Comparison of ENCODE assay signal across 22 cellular contexts in the genomic region with DNA sequence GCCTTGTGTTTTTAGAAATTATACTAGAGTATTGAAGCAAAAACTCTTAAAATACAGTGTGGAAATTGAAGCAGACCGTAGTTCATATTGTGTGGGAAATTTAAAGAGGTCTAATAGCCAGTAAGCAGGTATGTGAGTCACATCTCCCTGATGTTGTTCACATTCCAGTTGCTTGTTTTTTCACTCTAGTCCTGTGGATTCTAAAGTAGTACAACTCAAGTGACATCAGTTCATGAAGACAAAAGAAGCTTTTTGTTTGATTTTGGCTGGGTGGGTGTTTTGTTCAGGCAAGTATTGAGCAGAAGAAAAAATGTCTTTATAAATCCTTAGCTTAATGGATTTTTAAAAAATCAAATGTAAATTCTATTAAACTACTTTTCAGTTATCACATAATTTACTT.
DNase-seq lines count a peak whose midpoint lies in the region; ATAC-seq, FAIRE-seq and TF ChIP-seq lines count a peak whose summit lies in the region.
"Had no signal": no experiment of that assay in that cellular context is flagged by ENCODE, and none has a peak within 500 bp of the region (broad histone marks: within the 10 kb centered on the region; RNA-seq: fewer than 3 reads in every experiment).

No MANE protein-coding gene starts in this region.

- H3K9ac ChIP-seq in HepG2 (ENCODE audit: insufficient read depth, low read depth, low read length), result no peak overlapping the region

- TF ChIP-seq CTCF in HepG2 (CRISPR knock-in tag; IDR thresholded peaks at IDR 0.05) (no peak), right lobe of liver (IDR thresholded peaks at IDR 0.05) (no peak), choroid plexus epithelial cell (conservative IDR thresholded peaks at IDR 0.05; ENCODE audit: low read depth, low read length) (no peak), WERI-Rb-1 (IDR thresholded peaks at IDR 0.05; ENCODE audit: low read depth, low read length) (no peak)

- H3K4me1 Mint-ChIP-seq in activated naive CD8-positive, alpha-beta T cell treated with anti-CD3 and anti-CD28 coated beads for 36 hours, result peaks cover 7% of the 10 kb centered on the region
- H3K4me1 Mint-ChIP-seq: H9 had no signal

- no peaks in the 10 kb centered on the region for H3K9me3 Mint-ChIP-seq in activated naive CD8-positive, alpha-beta T cell treated with anti-CD3 and anti-CD28 coated beads for 36 hours
- H3K9me3 Mint-ChIP-seq: H9 had no signal

- H3K36me3 ChIP-seq in HepG2 (replicated peaks in 1 of 2; ENCODE audit: control insufficient read depth in 1 of 2, insufficient read depth in 2 of 2, low read length in 2 of 2), result no peaks in the 10 kb centered on the region; a peak in 1 of 5 replicates
- no peaks in the 10 kb centered on the region for H3K36me3 ChIP-seq in right lobe of liver
- no peaks in the 10 kb centered on the region for H3K36me3 ChIP-seq in WERI-Rb-1

- no peak for FAIRE-seq in HepG2 (lab: Jason Lieb, UNC)
- FAIRE-seq: A549, G401.6, GM12892 had no signal

- WGBS in HepG2 (ENCODE audit: low lambda C conversion rate), result 81% methylated on average over 1 of the region's 1 CpG
- 86% methylated on average over 1 of the region's 1 CpG for WGBS in right lobe of liver (ENCODE audit: insufficient coverage, low coverage, low lambda C conversion rate, missing lambda C conversion rate)

- H3K4me3 ChIP-seq in HepG2 (replicated peaks in 1 of 3; ENCODE audit: insufficient read depth in 1 of 3, low read depth in 2 of 3, low read length in 3 of 3) (no peak overlapping the region), right lobe of liver (no peak overlapping the region), choroid plexus epithelial cell (ENCODE audit: low read depth, low read length) (no peak overlapping the region), WERI-Rb-1 (ENCODE audit: low read depth, low read length) (no peak overlapping the region)
- H3K4me3 ChIP-seq: A549 had no signal

- CTCF ChIA-PET in HepG2 (lab: Yijun Ruan, JAX; ENCODE audit: low intra/inter-chr PET ratio, low total read pairs), result no interaction called here

- intact Hi-C loops in HepG2 (cut with micrococcal nuclease; ENCODE audit: unreplicated experiment) (no loop called here), right lobe of liver (cut with DNase I) (no loop called here)

- no peak overlapping the region for H3K4me2 ChIP-seq in HepG2 (ENCODE audit: low read depth, low read length)
- H3K4me2 ChIP-seq: A549 had no signal

- H3K4me3 Mint-ChIP-seq in activated naive CD8-positive, alpha-beta T cell treated with anti-CD3 and anti-CD28 coated beads for 36 hours, result no peak overlapping the region
- H3K4me3 Mint-ChIP-seq: H9 had no signal

- TF ChIP-seq POLR2A in HepG2 (IDR thresholded peaks at IDR 0.05; ENCODE audit: insufficient read depth in 1 of 2, low read depth in 2 of 2, low read length in 2 of 2) (no peak), right lobe of liver (IDR thresholded peaks at IDR 0.05) (no peak)

- DNase-seq in HepG2 (ENCODE audit: low spot score) (peak; percentile 69), right lobe of liver (no peak), choroid plexus epithelial cell (ENCODE audit: low read depth) (peak; percentile 49), medulla oblongata (ENCODE audit: extremely low spot score) (peak; percentile 49), WERI-Rb-1 (no peak), NOMO-1 treated with dmso at 0.1 percent for 144 hours (lab: John Stamatoyannopoulos, UW; ENCODE audit: unreplicated experiment) (no peak)
- no peak for DNase-seq in activated naive CD8-positive, alpha-beta T cell treated with anti-CD3 and anti-CD28 coated beads for 36 hours
- DNase-seq in stimulated activated CD4-positive, alpha-beta T cell treated with anti-CD3 and anti-CD28 coated beads, Interleukin-2, amount 100 ng/mL, for 48 hours, result no peak
- DNase-seq: COR-L47, DMS153, H9, MV-4-11, NCI-H1436, NCI-H2029 treated with DMSO at 0.1 percent for 48 hours, NCI-H345, NCI-H69, Right ventricle myocardium superior had no signal

- TF ChIP-seq RAD21 in HepG2 (CRISPR knock-in tag; IDR thresholded peaks at IDR 0.05), result no peak

- TF ChIP-seq EP300 in HepG2 (IDR thresholded peaks at IDR 0.05; ENCODE audit: low read depth in 2 of 2, low read length in 2 of 2), result no peak
- no peak for TF ChIP-seq EP300 in HepG2 (CRISPR knock-in tag; IDR thresholded peaks at IDR 0.05; ENCODE audit: borderline replicate concordance)

- H3K27ac ChIP-seq in HepG2 (ENCODE audit: extremely low read length, insufficient read depth, low read length) (no peak overlapping the region), right lobe of liver (no peak overlapping the region), WERI-Rb-1 (no peak overlapping the region)
- H3K27ac ChIP-seq: A549, C4-2B had no signal

- H3K4me1 ChIP-seq in HepG2 (ENCODE audit: insufficient read depth, low read length) (peaks cover 68% of the 10 kb centered on the region), right lobe of liver (peaks cover 0 to 19% (median 7%) of the 10 kb centered on the region in 4 donors)
- H3K4me1 ChIP-seq: A549 had no signal

- H4K20me1 ChIP-seq in HepG2 (ENCODE audit: insufficient read depth, low read length), result no peaks in the 10 kb centered on the region

- H3K9me3 ChIP-seq in HepG2 (ENCODE audit: low read length) (no peaks in the 10 kb centered on the region), right lobe of liver (no peaks in the 10 kb centered on the region), WERI-Rb-1 (ENCODE audit: severe bottlenecking) (no peaks in the 10 kb centered on the region)
- H3K9me3 ChIP-seq: A549 had no signal

- no peaks in the 10 kb centered on the region for H3K36me3 Mint-ChIP-seq in activated naive CD8-positive, alpha-beta T cell treated with anti-CD3 and anti-CD28 coated beads for 36 hours

- H3K27ac Mint-ChIP-seq in activated naive CD8-positive, alpha-beta T cell treated with anti-CD3 and anti-CD28 coated beads for 36 hours, result no peak overlapping the region
- H3K27ac Mint-ChIP-seq: H9 had no signal

- POLR2A ChIA-PET in HepG2 (lab: Yijun Ruan, JAX), result no interaction called here

- ATAC-seq in HepG2 (no peak), right lobe of liver (no peak)
- ATAC-seq: A549, Panc1 had no signal

- no TSS peak for BruUV-seq in HepG2 (replicated peaks; lab: Mats Ljungman, UMichigan)

- no peaks in the 10 kb centered on the region for H3K27me3 Mint-ChIP-seq in activated naive CD8-positive, alpha-beta T cell treated with anti-CD3 and anti-CD28 coated beads for 36 hours

- no peaks in the 10 kb centered on the region for H3K27me3 ChIP-seq in HepG2 (ENCODE audit: control insufficient read depth in 1 of 2, insufficient read depth in 2 of 2, low read length in 2 of 2)
- no peaks in the 10 kb centered on the region for H3K27me3 ChIP-seq in right lobe of liver
- H3K27me3 ChIP-seq in WERI-Rb-1 (ENCODE audit: insufficient read depth, low read depth, severe bottlenecking), result no peaks in the 10 kb centered on the region

- no peak overlapping the region for H2AFZ ChIP-seq in HepG2 (ENCODE audit: low read length)

- no peaks in the 10 kb centered on the region for H3K79me2 ChIP-seq in HepG2 (ENCODE audit: insufficient read depth, low read length)

- in situ Hi-C loops in HepG2 (cut with HindIII; ENCODE audit: extremely low pct_ligation_motif_present, low pct_unique_long_range_greater_than_20kb), result loop anchor here (10.0 kb wide), 1 partner anchor 89 kb away; no protein-coding TSS in a partner anchor

TF ChIP-seq in HepG2, 621 proteins besides CTCF, POLR2A, EP300 and RAD21 (continues in another document):
- TF ChIP-seq HOXA9 (CRISPR knock-in tag; IDR thresholded peaks at IDR 0.05; ENCODE audit: borderline replicate concordance), result no peak
- TF ChIP-seq, protein P1, sequence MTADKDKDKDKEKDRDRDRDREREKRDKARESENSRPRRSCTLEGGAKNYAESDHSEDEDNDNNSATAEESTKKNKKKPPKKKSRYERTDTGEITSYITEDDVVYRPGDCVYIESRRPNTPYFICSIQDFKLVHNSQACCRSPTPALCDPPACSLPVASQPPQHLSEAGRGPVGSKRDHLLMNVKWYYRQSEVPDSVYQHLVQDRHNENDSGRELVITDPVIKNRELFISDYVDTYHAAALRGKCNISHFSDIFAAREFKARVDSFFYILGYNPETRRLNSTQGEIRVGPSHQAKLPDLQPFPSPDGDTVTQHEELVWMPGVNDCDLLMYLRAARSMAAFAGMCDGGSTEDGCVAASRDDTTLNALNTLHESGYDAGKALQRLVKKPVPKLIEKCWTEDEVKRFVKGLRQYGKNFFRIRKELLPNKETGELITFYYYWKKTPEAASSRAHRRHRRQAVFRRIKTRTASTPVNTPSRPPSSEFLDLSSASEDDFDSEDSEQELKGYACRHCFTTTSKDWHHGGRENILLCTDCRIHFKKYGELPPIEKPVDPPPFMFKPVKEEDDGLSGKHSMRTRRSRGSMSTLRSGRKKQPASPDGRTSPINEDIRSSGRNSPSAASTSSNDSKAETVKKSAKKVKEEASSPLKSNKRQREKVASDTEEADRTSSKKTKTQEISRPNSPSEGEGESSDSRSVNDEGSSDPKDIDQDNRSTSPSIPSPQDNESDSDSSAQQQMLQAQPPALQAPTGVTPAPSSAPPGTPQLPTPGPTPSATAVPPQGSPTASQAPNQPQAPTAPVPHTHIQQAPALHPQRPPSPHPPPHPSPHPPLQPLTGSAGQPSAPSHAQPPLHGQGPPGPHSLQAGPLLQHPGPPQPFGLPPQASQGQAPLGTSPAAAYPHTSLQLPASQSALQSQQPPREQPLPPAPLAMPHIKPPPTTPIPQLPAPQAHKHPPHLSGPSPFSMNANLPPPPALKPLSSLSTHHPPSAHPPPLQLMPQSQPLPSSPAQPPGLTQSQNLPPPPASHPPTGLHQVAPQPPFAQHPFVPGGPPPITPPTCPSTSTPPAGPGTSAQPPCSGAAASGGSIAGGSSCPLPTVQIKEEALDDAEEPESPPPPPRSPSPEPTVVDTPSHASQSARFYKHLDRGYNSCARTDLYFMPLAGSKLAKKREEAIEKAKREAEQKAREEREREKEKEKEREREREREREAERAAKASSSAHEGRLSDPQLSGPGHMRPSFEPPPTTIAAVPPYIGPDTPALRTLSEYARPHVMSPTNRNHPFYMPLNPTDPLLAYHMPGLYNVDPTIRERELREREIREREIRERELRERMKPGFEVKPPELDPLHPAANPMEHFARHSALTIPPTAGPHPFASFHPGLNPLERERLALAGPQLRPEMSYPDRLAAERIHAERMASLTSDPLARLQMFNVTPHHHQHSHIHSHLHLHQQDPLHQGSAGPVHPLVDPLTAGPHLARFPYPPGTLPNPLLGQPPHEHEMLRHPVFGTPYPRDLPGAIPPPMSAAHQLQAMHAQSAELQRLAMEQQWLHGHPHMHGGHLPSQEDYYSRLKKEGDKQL (CRISPR knock-in tag; IDR thresholded peaks at IDR 0.05; ENCODE audit: low read depth), result no peak
- no peak for TF ChIP-seq ZNF652 (CRISPR knock-in tag; IDR thresholded peaks at IDR 0.05; ENCODE audit: borderline replicate concordance, low read depth)

Comparison
In these comparisons a context has a peak if more than half of its experiments do, and no peak if none do; other contexts are left out.
1. DNase-seq: peak in HepG2 (single experiment), choroid plexus epithelial cell (single experiment) and medulla oblongata (single experiment); none in right lobe of liver (0 of 3), activated naive CD8-positive, alpha-beta T cell treated with anti-CD3 and anti-CD28 coated beads for 36 hours (single experiment), WERI-Rb-1 (single experiment), NOMO-1 treated with dmso at 0.1 percent for 144 hours (single experiment) and stimulated activated CD4-positive, alpha-beta T cell treated with anti-CD3 and anti-CD28 coated beads, Interleukin-2, amount 100 ng/mL, for 48 hours (0 of 2).